ENCODE assay signal across 8 cellular contexts in genomic region chr3:188788621-188789081, GRCh38.
A peak's percentile ranks its signal among the peaks of the same experiment; 100 is the strongest.
DNase-seq lines count a peak whose midpoint lies in the region; ATAC-seq and TF ChIP-seq lines count a peak whose summit lies in the region.

No MANE protein-coding gene starts in this region.

- peaks cover 1% of the 10 kb centered on the region for H3K36me3 Mint-ChIP-seq in progenitor cell of endocrine pancreas (ENCODE audit: insufficient read depth)

- H3K4me3 ChIP-seq in spleen: no peak overlapping the region
- no peak overlapping the region for H3K4me3 ChIP-seq in lower leg skin (ENCODE audit: low read depth, poor library complexity, severe bottlenecking)
- no peak overlapping the region for H3K4me3 ChIP-seq in gastrocnemius medialis

- no peaks in the 10 kb centered on the region for H3K27me3 ChIP-seq in spleen (replicated peaks in 1 of 7)
- H3K27me3 ChIP-seq in gastrocnemius medialis: no peaks in the 10 kb centered on the region

- ATAC-seq in SK-N-SH treated with all-trans-retinoic acid at 6 μM for 48 hours (peak; percentile 81), sciatic nerve (peak; percentile 30), gastrocnemius medialis (no peak)

- no peak overlapping the region for H3K27ac ChIP-seq in spleen
- no peak overlapping the region for H3K27ac ChIP-seq in gastrocnemius medialis

- TF ChIP-seq POLR2A in spleen (IDR thresholded peaks at IDR 0.05) (no peak), lower leg skin (IDR thresholded peaks at IDR 0.05) (no peak), gastrocnemius medialis (IDR thresholded peaks at IDR 0.05) (no peak)

- H3K36me3 ChIP-seq in spleen (peaks cover 0 to 7% (median 0%) of the 10 kb centered on the region in 6 donors), gastrocnemius medialis (no peaks in the 10 kb centered on the region)

- no peaks in the 10 kb centered on the region for H3K27me3 Mint-ChIP-seq in progenitor cell of endocrine pancreas

- 24 to 61% (median 53%) methylated on average over 5 of the region's 5 CpGs for WGBS in spleen, 5 donors
- WGBS in lower leg skin, 2 donors: 64 to 67% methylated on average over 5 of the region's 5 CpGs

- H3K27ac Mint-ChIP-seq in progenitor cell of endocrine pancreas: no peak overlapping the region

- peaks cover 4% of the 10 kb centered on the region for H3K9me3 Mint-ChIP-seq in progenitor cell of endocrine pancreas (ENCODE audit: low read depth)

- DNase-seq in COLO829 (ENCODE audit: low spot score) (peak; percentile 80), amniotic epithelial cell (ENCODE audit: low read depth) (peak; percentile 99), sciatic nerve (ENCODE audit: low spot score) (no peak), progenitor cell of endocrine pancreas (ENCODE audit: low spot score, unreplicated experiment) (no peak), spleen (no peak), lower leg skin (ENCODE audit: low spot score in 2 of 2) (no peak), gastrocnemius medialis (no peak)

- no peaks in the 10 kb centered on the region for H3K4me1 Mint-ChIP-seq in progenitor cell of endocrine pancreas (ENCODE audit: low read depth)

- H3K4me1 ChIP-seq in spleen: peaks cover 0 to 22% (median 7%) of the 10 kb centered on the region in 6 donors
- H3K4me1 ChIP-seq in gastrocnemius medialis: peaks cover 7 to 19% of the 10 kb centered on the region in 2 donors

- intact Hi-C loops in sciatic nerve (cut with DNase I): no loop called here
- intact Hi-C loops in spleen (cut with DNase I; ENCODE audit: low total_unique reads): no loop called here
- intact Hi-C loops in lower leg skin (cut with DNase I; ENCODE audit: low total_unique reads): no loop called here
- intact Hi-C loops in gastrocnemius medialis (cut with DNase I; ENCODE audit: low total_unique reads): no loop called here

- H3K9me3 ChIP-seq in spleen (no peaks in the 10 kb centered on the region), gastrocnemius medialis (no peaks in the 10 kb centered on the region)

- no peak overlapping the region for H3K4me3 Mint-ChIP-seq in progenitor cell of endocrine pancreas (ENCODE audit: low read depth)

- TF ChIP-seq CTCF in progenitor cell of endocrine pancreas (IDR thresholded peaks at IDR 0.05; ENCODE audit: unreplicated experiment) (no peak), spleen (IDR thresholded peaks at IDR 0.05 in 8 of 11, conservative IDR thresholded peaks at IDR 0.05 in 3 of 11) (no peak), lower leg skin (IDR thresholded peaks at IDR 0.05) (no peak), gastrocnemius medialis (IDR thresholded peaks at IDR 0.05 in 4 of 5, conservative IDR thresholded peaks at IDR 0.05 in 1 of 5) (no peak)

- in situ Hi-C loops in gastrocnemius medialis (cut with MboI; ENCODE audit: low sequenced_read_pairs in 4 of 4): loop anchor here in 1 of 4 donors (25.0 kb wide), 1 partner anchor 1051 kb away; the partner anchor contains the start of gene BCL6

TF ChIP-seq in SK-N-SH treated with all-trans-retinoic acid at 6 μM for 48 hours, 23 proteins besides CTCF, POLR2A, EP300 and RAD21:
- TF ChIP-seq RARB (CRISPR knock-in tag; IDR thresholded peaks at IDR 0.05): no peak
- TF ChIP-seq ISL1 (CRISPR knock-in tag; IDR thresholded peaks at IDR 0.05): peak; percentile 12; the same call in 1 of the 2 replicates

Comparison
In these comparisons a context has a peak if more than half of its experiments do, and no peak if none do; other contexts are left out.
1. DNase-seq: peak in COLO829 (single experiment) and amniotic epithelial cell (single experiment); none in sciatic nerve (single experiment), progenitor cell of endocrine pancreas (single experiment), spleen (single experiment), lower leg skin (0 of 2) and gastrocnemius medialis (0 of 2).
2. ATAC-seq: peak in SK-N-SH treated with all-trans-retinoic acid at 6 μM for 48 hours (single experiment) and sciatic nerve (single experiment); none in gastrocnemius medialis (0 of 2).